Comparison of ENCODE assay signal across 11 cellular contexts in genomic region chr1:233668725-233669294, GRCh38. TPM values are rescaled to one million over a fixed set of nuclear protein-coding genes. Genes with fewer than 3 reads are reported as not detected.
A peak's percentile ranks its signal among the peaks of the same experiment; 100 is the strongest.
DNase-seq lines count a peak whose midpoint lies in the region; ATAC-seq and TF ChIP-seq lines count a peak whose summit lies in the region.
"Had no signal": no experiment of that assay in that cellular context is flagged by ENCODE, and none has a peak within 500 bp of the region (broad histone marks: within the 10 kb centered on the region; RNA-seq: fewer than 3 reads in every experiment).

No MANE protein-coding gene starts in this region.

- H3K4me1 ChIP-seq in ACC112 (ENCODE audit: control insufficient read depth, insufficient read depth, low read length, unreplicated experiment) (peaks cover 10% of the 10 kb centered on the region), esophagus squamous epithelium (peaks cover 0 to 19% (median 0%) of the 10 kb centered on the region in 3 donors)
- H3K4me1 ChIP-seq: Caco-2, parathyroid adenoma, upper lobe of left lung had no signal

- H3K9me3 ChIP-seq in esophagus squamous epithelium: no peaks in the 10 kb centered on the region
- H3K9me3 ChIP-seq: Caco-2, upper lobe of left lung had no signal

- no peak for TF ChIP-seq POLR2A in esophagus squamous epithelium (IDR thresholded peaks at IDR 0.05)

- H3K4me3 ChIP-seq in ACC112 (ENCODE audit: low read depth, low read length) (no peak overlapping the region), esophagus squamous epithelium (no peak overlapping the region)
- H3K4me3 ChIP-seq: upper lobe of left lung had no signal

- 19 to 27% methylated on average over 7 of the region's 7 CpGs for WGBS in esophagus squamous epithelium, 2 donors

- no peaks in the 10 kb centered on the region for H3K79me2 ChIP-seq in ACC112 (ENCODE audit: control insufficient read depth, insufficient read depth, low read length, unreplicated experiment)
- H3K79me2 ChIP-seq: parathyroid adenoma had no signal

- H3K27me3 ChIP-seq in ACC112 (ENCODE audit: insufficient read depth, low read length) (no peaks in the 10 kb centered on the region), esophagus squamous epithelium (no peaks in the 10 kb centered on the region)
- H3K27me3 ChIP-seq: upper lobe of left lung had no signal

- H3K36me3 ChIP-seq in ACC112 (ENCODE audit: insufficient read depth, low read length): no peaks in the 10 kb centered on the region
- peaks cover 0 to 19% (median 0%) of the 10 kb centered on the region in 3 donors for H3K36me3 ChIP-seq in esophagus squamous epithelium
- H3K36me3 ChIP-seq: upper lobe of left lung had no signal

- TF ChIP-seq CTCF in esophagus squamous epithelium (IDR thresholded peaks at IDR 0.05): no peak

- DNase-seq in LoVo (ENCODE audit: low spot score): peak; percentile 89
- no peak for DNase-seq in esophagus squamous epithelium (lab: John Stamatoyannopoulos, UW)
- no peak for DNase-seq in NCI-H2081 treated with DMSO at 0.1 percent for 48 hours (lab: John Stamatoyannopoulos, UW)
- DNase-seq in NOMO-1 treated with DMSO at 0.1 percent for 48 hours (lab: John Stamatoyannopoulos, UW; ENCODE audit: unreplicated experiment): no peak
- DNase-seq in DMS153 treated with DMSO at 0.1 percent for 48 hours (lab: John Stamatoyannopoulos, UW; ENCODE audit: unreplicated experiment): no peak
- DNase-seq in stimulated activated CD4-positive, alpha-beta T cell treated with anti-CD3 and anti-CD28 coated beads, Interleukin-2, amount 100 ng/mL, for 48 hours: no peak
- DNase-seq: Caco-2, upper lobe of left lung had no signal

- H3K27ac ChIP-seq in ACC112 (ENCODE audit: low read depth, low read length) (peak overlapping the region; percentile 23; the same call in 1 of the 2 replicates), esophagus squamous epithelium (peak overlapping the region in 3 of 4 donors; percentile 61 to 81 (median 76))
- H3K27ac ChIP-seq: parathyroid adenoma, upper lobe of left lung had no signal

- intact Hi-C loops in esophagus squamous epithelium (cut with DNase I): no loop called here

- peak; percentile 37 for ATAC-seq in GM19025 (IDR thresholded peaks at IDR 0.05; ENCODE audit: low read depth, unreplicated experiment)

- no peak overlapping the region for H2AFZ ChIP-seq in ACC112 (ENCODE audit: low read length, unreplicated experiment)
- H2AFZ ChIP-seq: parathyroid adenoma had no signal

RNA-seq across cellular contexts. Expression of gene KCNK1, which starts 54.9 kb away (rescaled TPM):
- total RNA-seq in esophagus squamous epithelium: 10 to 100 TPM; 11.2 to 25.7 (median 16.7) TPM
- total RNA-seq: Caco-2 had no signal
